8 cellular contexts compared by ENCODE assay signal in genomic region chr17:47896672-47897490, GRCh38. TPM values are rescaled to one million over a fixed set of nuclear protein-coding genes. Genes with fewer than 3 reads are reported as not detected.
DNase-seq lines count a peak whose midpoint lies in the region; ATAC-seq and TF ChIP-seq lines count a peak whose summit lies in the region.

No MANE protein-coding gene starts in this region.

- H3K27me3 ChIP-seq in right atrium auricular region, result no peaks in the 10 kb centered on the region

- TF ChIP-seq CTCF in right atrium auricular region (IDR thresholded peaks at IDR 0.05), result no peak

- no peaks in the 10 kb centered on the region for H3K36me3 ChIP-seq in right atrium auricular region

- peak overlapping the region; percentile 69 to 92 for H3K4me3 ChIP-seq in right atrium auricular region
- H3K4me3 ChIP-seq in iPS-18c (ENCODE audit: insufficient read depth, low read depth, low read length), result peak overlapping the region; percentile 96

- peak overlapping the region; percentile 93 for H3K4me3 Mint-ChIP-seq in activated T-helper 2 cell treated with anti-CD3 and anti-CD28 coated beads, Interferon-gamma antibody, Interleukin-2, Interleukin-4, amounts not matched to agents 10 μg/mL and 5 μg/mL and 100 μg/mL, durations not matched to agents 14 hours and 24 hours and 36 hours (ENCODE audit: low read depth)
- H3K4me3 Mint-ChIP-seq in stimulated activated naive CD8-positive, alpha-beta T cell treated with anti-CD3 and anti-CD28 coated beads, Interleukin-15, amount 100 ng/mL, for 72 hours, result peak overlapping the region; percentile 88 to 95

- no peak for ATAC-seq in Right ventricle myocardium inferior
- no peak for ATAC-seq in stimulated activated naive CD8-positive, alpha-beta T cell treated with anti-CD3 and anti-CD28 coated beads, Interleukin-15, amount 100 ng/mL, for 72 hours
- ATAC-seq in GM18861 (IDR thresholded peaks at IDR 0.05; ENCODE audit: unreplicated experiment), result no peak

- peaks cover 0 to 57% of the 10 kb centered on the region in 2 donors for H3K4me1 ChIP-seq in right atrium auricular region

- no peaks in the 10 kb centered on the region for H3K9me3 Mint-ChIP-seq in activated T-helper 2 cell treated with anti-CD3 and anti-CD28 coated beads, Interferon-gamma antibody, Interleukin-2, Interleukin-4, amounts not matched to agents 10 μg/mL and 5 μg/mL and 100 μg/mL, durations not matched to agents 14 hours and 24 hours and 36 hours
- no peaks in the 10 kb centered on the region for H3K9me3 Mint-ChIP-seq in stimulated activated naive CD8-positive, alpha-beta T cell treated with anti-CD3 and anti-CD28 coated beads, Interleukin-15, amount 100 ng/mL, for 72 hours

- H3K27me3 Mint-ChIP-seq in activated T-helper 2 cell treated with anti-CD3 and anti-CD28 coated beads, Interferon-gamma antibody, Interleukin-2, Interleukin-4, amounts not matched to agents 10 μg/mL and 5 μg/mL and 100 μg/mL, durations not matched to agents 14 hours and 24 hours and 36 hours (ENCODE audit: low read depth), result no peaks in the 10 kb centered on the region
- no peaks in the 10 kb centered on the region for H3K27me3 Mint-ChIP-seq in stimulated activated naive CD8-positive, alpha-beta T cell treated with anti-CD3 and anti-CD28 coated beads, Interleukin-15, amount 100 ng/mL, for 72 hours

- DNase-seq in right atrium auricular region (ENCODE audit: low spot score) (peak; percentile 63), Right ventricle myocardium inferior (ENCODE audit: missing footprints) (no peak), DMS53 (lab: John Stamatoyannopoulos, UW) (no peak), SW480 (ENCODE audit: low spot score) (no peak)
- no peak for DNase-seq in activated T-helper 2 cell treated with anti-CD3 and anti-CD28 coated beads, Interferon-gamma antibody, Interleukin-2, Interleukin-4, amounts not matched to agents 10 μg/mL and 5 μg/mL and 100 μg/mL, durations not matched to agents 14 hours and 24 hours and 36 hours (ENCODE audit: low spot score)
- DNase-seq in stimulated activated naive CD8-positive, alpha-beta T cell treated with anti-CD3 and anti-CD28 coated beads, Interleukin-15, amount 100 ng/mL, for 72 hours, result no peak

- peak overlapping the region; percentile 99 to 100 for H3K27ac ChIP-seq in right atrium auricular region

- H3K27ac Mint-ChIP-seq in activated T-helper 2 cell treated with anti-CD3 and anti-CD28 coated beads, Interferon-gamma antibody, Interleukin-2, Interleukin-4, amounts not matched to agents 10 μg/mL and 5 μg/mL and 100 μg/mL, durations not matched to agents 14 hours and 24 hours and 36 hours, result peak overlapping the region; percentile 93
- peak overlapping the region; percentile 94 to 97 for H3K27ac Mint-ChIP-seq in stimulated activated naive CD8-positive, alpha-beta T cell treated with anti-CD3 and anti-CD28 coated beads, Interleukin-15, amount 100 ng/mL, for 72 hours

- intact Hi-C loops in Right ventricle myocardium inferior (cut with DNase I), result loop anchor here (1.0 to 10.0 kb wide), 4 partner anchors 44 to 202 kb away; partner anchors contain the start of genes PNPO and TBKBP1
- intact Hi-C loops in activated T-helper 2 cell treated with anti-CD3 and anti-CD28 coated beads, Interferon-gamma antibody, Interleukin-2, Interleukin-4, amounts not matched to agents 10 μg/mL and 5 μg/mL and 100 μg/mL, durations not matched to agents 14 hours and 24 hours and 36 hours (cut with micrococcal nuclease), result loop anchor here (1.0 kb wide), 1 partner anchor 50 kb away; no protein-coding TSS in a partner anchor

- peaks cover 13% of the 10 kb centered on the region for H3K36me3 Mint-ChIP-seq in activated T-helper 2 cell treated with anti-CD3 and anti-CD28 coated beads, Interferon-gamma antibody, Interleukin-2, Interleukin-4, amounts not matched to agents 10 μg/mL and 5 μg/mL and 100 μg/mL, durations not matched to agents 14 hours and 24 hours and 36 hours (ENCODE audit: low read depth)

- peaks cover 22% of the 10 kb centered on the region for H3K4me1 Mint-ChIP-seq in activated T-helper 2 cell treated with anti-CD3 and anti-CD28 coated beads, Interferon-gamma antibody, Interleukin-2, Interleukin-4, amounts not matched to agents 10 μg/mL and 5 μg/mL and 100 μg/mL, durations not matched to agents 14 hours and 24 hours and 36 hours (ENCODE audit: low read depth)
- peaks cover 56% of the 10 kb centered on the region for H3K4me1 Mint-ChIP-seq in stimulated activated naive CD8-positive, alpha-beta T cell treated with anti-CD3 and anti-CD28 coated beads, Interleukin-15, amount 100 ng/mL, for 72 hours

- H3K9me3 ChIP-seq in right atrium auricular region, result no peaks in the 10 kb centered on the region
- H3K9me3 ChIP-seq in iPS-18c (ENCODE audit: control insufficient read depth, insufficient read depth, low read length), result peaks cover 2% of the 10 kb centered on the region

RNA-seq across cellular contexts. Expression of gene SP2, which starts 0.8 kb away (rescaled TPM):
- total RNA-seq in right atrium auricular region (10 to 100 TPM; 11.7 to 12.8 TPM), Right ventricle myocardium inferior (11.7 TPM)
- total RNA-seq in activated T-helper 2 cell treated with anti-CD3 and anti-CD28 coated beads, Interferon-gamma antibody, Interleukin-2, Interleukin-4, amounts not matched to agents 10 μg/mL and 5 μg/mL and 100 μg/mL, durations not matched to agents 14 hours and 24 hours and 36 hours, result 16.5 and 19.7 TPM in 2 replicates

RNA-seq across cellular contexts. Expression of gene PNPO, which starts 44.5 kb away (rescaled TPM):
- total RNA-seq in right atrium auricular region (10 to 100 TPM; 28.4 to 35.4 TPM), Right ventricle myocardium inferior (27.8 TPM)
- 41.0 and 45.9 TPM in 2 replicates for total RNA-seq in activated T-helper 2 cell treated with anti-CD3 and anti-CD28 coated beads, Interferon-gamma antibody, Interleukin-2, Interleukin-4, amounts not matched to agents 10 μg/mL and 5 μg/mL and 100 μg/mL, durations not matched to agents 14 hours and 24 hours and 36 hours

RNA-seq across cellular contexts. Expression of gene SP6, which starts 45.9 kb away (rescaled TPM):
- 1 to 10 TPM in 1 of 2 donors, not detected in 1; 2.7 TPM for total RNA-seq in right atrium auricular region
- 0.19 TPM for total RNA-seq in Right ventricle myocardium inferior
- total RNA-seq in activated T-helper 2 cell treated with anti-CD3 and anti-CD28 coated beads, Interferon-gamma antibody, Interleukin-2, Interleukin-4, amounts not matched to agents 10 μg/mL and 5 μg/mL and 100 μg/mL, durations not matched to agents 14 hours and 24 hours and 36 hours, result 0.09 and 0.14 TPM in 2 replicates

RNA-seq across cellular contexts. Expression of gene SCRN2, which starts 55.8 kb away (rescaled TPM):
- total RNA-seq in right atrium auricular region (10 to 100 TPM; 28.5 to 37.1 TPM), Right ventricle myocardium inferior (27.0 TPM)
- 23.5 and 27.5 TPM in 2 replicates for total RNA-seq in activated T-helper 2 cell treated with anti-CD3 and anti-CD28 coated beads, Interferon-gamma antibody, Interleukin-2, Interleukin-4, amounts not matched to agents 10 μg/mL and 5 μg/mL and 100 μg/mL, durations not matched to agents 14 hours and 24 hours and 36 hours
